13 cellular contexts compared by ENCODE assay signal in genomic region chr17:39139137-39139516, GRCh38. TPM values are rescaled to one million over a fixed set of nuclear protein-coding genes. Genes with fewer than 3 reads are reported as not detected.
DNase-seq lines count a peak whose midpoint lies in the region; ATAC-seq and TF ChIP-seq lines count a peak whose summit lies in the region.
"Had no signal": no experiment of that assay in that cellular context is flagged by ENCODE, and none has a peak within 500 bp of the region (broad histone marks: within the 10 kb centered on the region; RNA-seq: fewer than 3 reads in every experiment).

No MANE protein-coding gene starts in this region.

- H3K27me3 ChIP-seq in CD4-positive, alpha-beta T cell (ENCODE audit: control insufficient read depth, insufficient read depth, low read length) = no peaks in the 10 kb centered on the region
- H3K27me3 ChIP-seq: BE2C had no signal

- peaks cover 23% of the 10 kb centered on the region for H3K36me3 Mint-ChIP-seq in CD4-positive, alpha-beta T cell (ENCODE audit: low read depth)
- H3K36me3 Mint-ChIP-seq: memory B cell had no signal

- H3K27ac Mint-ChIP-seq in CD4-positive, alpha-beta T cell = no peak overlapping the region
- H3K27ac Mint-ChIP-seq: memory B cell had no signal

- in situ Hi-C loops in ACHN (cut with HindIII; ENCODE audit: low pct_ligation_motif_present, low pct_unique_long_range_greater_than_20kb, low sequenced_read_pairs) = no loop called here

- no peaks in the 10 kb centered on the region for H3K9me3 Mint-ChIP-seq in CD4-positive, alpha-beta T cell
- H3K9me3 Mint-ChIP-seq: memory B cell had no signal

- no peaks in the 10 kb centered on the region for H3K27me3 Mint-ChIP-seq in CD4-positive, alpha-beta T cell

- DNase-seq in ACHN (peak; percentile 75), HS-5 (ENCODE audit: low read depth) (peak; percentile 62), amniotic stem cell (lab: John Stamatoyannopoulos, UW) (peak; percentile 59), glomerular visceral epithelial cell (ENCODE audit: extremely low spot score) (peak; percentile 83), coronary artery (ENCODE audit: low spot score) (no peak)
- DNase-seq in stimulated activated CD4-positive, alpha-beta T cell treated with anti-CD3 and anti-CD28 coated beads, Interleukin-15, amount 100 ng/mL, for 24 hours = no peak
- no peak for DNase-seq in stimulated activated naive CD4-positive, alpha-beta T cell treated with Interleukin-2 at 50 U/mL for 16 hours (lab: John Stamatoyannopoulos, UW)
- DNase-seq in CD4-positive, alpha-beta T cell = no peak
- DNase-seq: BE2C, NCI-H1417 had no signal

- no peak overlapping the region for H3K27ac ChIP-seq in CD4-positive, alpha-beta T cell (ENCODE audit: low read depth, low read length)
- no peak overlapping the region for H3K27ac ChIP-seq in coronary artery

- intact Hi-C loops in CD4-positive, alpha-beta T cell (cut with DNase I, micrococcal nuclease) = no loop called here

- no peaks in the 10 kb centered on the region for H3K9me3 ChIP-seq in CD4-positive, alpha-beta T cell (ENCODE audit: control insufficient read depth, low read length)
- H3K9me3 ChIP-seq: BE2C had no signal

- no peak for TF ChIP-seq CTCF in CD4-positive, alpha-beta T cell (IDR thresholded peaks at IDR 0.05)
- no peak for TF ChIP-seq CTCF in coronary artery (IDR thresholded peaks at IDR 0.05)

- POLR2A ChIA-PET in CD4-positive, alpha-beta T cell (lab: Charles Lee) = no interaction called here

- H3K4me3 ChIP-seq in coronary artery = no peak overlapping the region
- H3K4me3 ChIP-seq: HAP-1 had no signal

- no peak overlapping the region for H3K4me3 Mint-ChIP-seq in CD4-positive, alpha-beta T cell
- H3K4me3 Mint-ChIP-seq: memory B cell had no signal

- CTCF ChIA-PET in CD4-positive, alpha-beta T cell (lab: Charles Lee) = interaction anchor here (1.2 kb wide), 1 partner anchor 14 kb away, joined by 3 read pairs; no protein-coding TSS in a partner anchor

- no peaks in the 10 kb centered on the region for H3K4me1 Mint-ChIP-seq in CD4-positive, alpha-beta T cell (ENCODE audit: low read depth)

- no peak for ATAC-seq in CD4-positive, alpha-beta T cell (ENCODE audit: poor library complexity)
- ATAC-seq: sciatic nerve had no signal

RNA-seq across cellular contexts. Expression of gene PLXDC1, which starts 12.3 kb away (rescaled TPM):
- 10 to 100 TPM; 66.7 to 67.6 TPM for total RNA-seq in CD4-positive, alpha-beta T cell

RNA-seq across cellular contexts. Expression of gene ARL5C, which starts 26.8 kb away (rescaled TPM):
- total RNA-seq in CD4-positive, alpha-beta T cell = not detected
- total RNA-seq: sciatic nerve had no signal

RNA-seq across cellular contexts. Expression of gene CACNB1, which starts 58.3 kb away (rescaled TPM):
- 10 to 100 TPM; 14.9 to 15.5 TPM for total RNA-seq in CD4-positive, alpha-beta T cell

Comparison
In these comparisons a context has a peak if more than half of its experiments do, and no peak if none do; other contexts are left out.
1. DNase-seq: peak in ACHN (single experiment), HS-5 (single experiment), amniotic stem cell (single experiment) and glomerular visceral epithelial cell (single experiment); none in stimulated activated CD4-positive, alpha-beta T cell treated with anti-CD3 and anti-CD28 coated beads, Interleukin-15, amount 100 ng/mL, for 24 hours (single experiment), stimulated activated naive CD4-positive, alpha-beta T cell treated with Interleukin-2 at 50 U/mL for 16 hours (single experiment), CD4-positive, alpha-beta T cell (0 of 10) and coronary artery (single experiment).